In genomic region chr3:5153074-5153473, GRCh38 we compare ENCODE assay signal across 37 cellular contexts.
"Had no signal": no experiment of that assay in that cellular context is flagged by ENCODE, and none has a peak within 500 bp of the region (broad histone marks: within the 10 kb centered on the region; RNA-seq: fewer than 3 reads in every experiment).

No MANE protein-coding gene starts in this region.

- H3K9me3 Mint-ChIP-seq: activated CD4-positive, alpha-beta memory T cell treated with anti-CD3 and anti-CD28 coated beads, Interleukin-2, amount 10 ng/mL, durations not matched to agents 7 days and 5 days; activated naive CD4-positive, alpha-beta T cell treated with anti-CD3 and anti-CD28 coated beads, Interleukin-2, amount 50 U/mL, for 24 hours; activated T-cell treated with anti-CD3 and anti-CD28 coated beads, Interleukin-2, amount 50 U/mL, for 72 hours; activated T-helper 17 cell treated with anti-CD3 and anti-CD28 coated beads, Interleukin-2, amount 50 U/mL, for 72 hours; T-cell had no signal

- H3K27ac Mint-ChIP-seq: activated CD4-positive, alpha-beta memory T cell treated with anti-CD3 and anti-CD28 coated beads, Interleukin-2, amount 10 ng/mL, durations not matched to agents 7 days and 5 days; activated CD8-positive, alpha-beta memory T cell treated with anti-CD3 and anti-CD28 coated beads, Interleukin-2, amount 10 ng/mL, durations not matched to agents 7 days and 5 days; activated naive CD4-positive, alpha-beta T cell treated with anti-CD3 and anti-CD28 coated beads, Interleukin-2, amount 50 U/mL, for 24 hours; activated T-helper 17 cell treated with anti-CD3 and anti-CD28 coated beads, Interleukin-2, amount 50 U/mL, for 72 hours; T-cell had no signal

- H3K4me1 ChIP-seq: body of pancreas had no signal

- H3K4me3 Mint-ChIP-seq: activated CD4-positive, alpha-beta memory T cell treated with anti-CD3 and anti-CD28 coated beads, Interleukin-2, amount 10 ng/mL, durations not matched to agents 7 days and 5 days; activated CD8-positive, alpha-beta memory T cell treated with anti-CD3 and anti-CD28 coated beads, Interleukin-2, amount 10 ng/mL, durations not matched to agents 7 days and 5 days; activated naive CD4-positive, alpha-beta T cell treated with anti-CD3 and anti-CD28 coated beads, Interleukin-2, amount 50 U/mL, for 24 hours; activated naive CD8-positive, alpha-beta T cell treated with anti-CD3 and anti-CD28 coated beads, Interleukin-2, amount 10 ng/mL, durations not matched to agents 7 days and 5 days; activated T-cell treated with anti-CD3 and anti-CD28 coated beads, Interleukin-2, amount 50 U/mL, for 72 hours; activated T-helper 17 cell treated with anti-CD3 and anti-CD28 coated beads, Interleukin-2, amount 50 U/mL, for 72 hours; T-cell had no signal

- ATAC-seq: activated CD8-positive, alpha-beta memory T cell treated with anti-CD3 and anti-CD28 coated beads, Interleukin-2, amount 10 ng/mL, durations not matched to agents 7 days and 5 days; activated T-cell treated with anti-CD3 and anti-CD28 coated beads, Interleukin-2, amount 50 U/mL, for 72 hours; activated T-helper 17 cell treated with anti-CD3 and anti-CD28 coated beads, Interleukin-2, amount 50 U/mL, for 72 hours; body of pancreas; PC-3; Right ventricle myocardium inferior; SK-N-SH treated with all-trans-retinoic acid at 6 μM for 48 hours; T-cell had no signal

- H3K9me3 ChIP-seq: body of pancreas had no signal

- H3K4me3 ChIP-seq: body of pancreas had no signal

- H3K27ac ChIP-seq: body of pancreas, RWPE1, VCaP had no signal

- H3K27me3 Mint-ChIP-seq: activated CD4-positive, alpha-beta memory T cell treated with anti-CD3 and anti-CD28 coated beads, Interleukin-2, amount 10 ng/mL, durations not matched to agents 7 days and 5 days; activated CD8-positive, alpha-beta memory T cell treated with anti-CD3 and anti-CD28 coated beads, Interleukin-2, amount 10 ng/mL, durations not matched to agents 7 days and 5 days; activated naive CD4-positive, alpha-beta T cell treated with anti-CD3 and anti-CD28 coated beads, Interleukin-2, amount 50 U/mL, for 24 hours; activated naive CD8-positive, alpha-beta T cell treated with anti-CD3 and anti-CD28 coated beads, Interleukin-2, amount 10 ng/mL, durations not matched to agents 7 days and 5 days; activated T-helper 17 cell treated with anti-CD3 and anti-CD28 coated beads, Interleukin-2, amount 50 U/mL, for 72 hours; T-cell had no signal

- H3K27me3 ChIP-seq: body of pancreas had no signal

- DNase-seq: activated CD4-positive, alpha-beta memory T cell treated with anti-CD3 and anti-CD28 coated beads, Interleukin-2, amount 10 ng/mL, durations not matched to agents 7 days and 5 days; activated CD4-positive, alpha-beta T cell treated with anti-CD3 and anti-CD28 coated beads for 1 hour; activated CD4-positive, alpha-beta T cell treated with anti-CD3 and anti-CD28 coated beads for 48 hours; activated CD4-positive, CD25-positive, alpha-beta regulatory T cell; activated CD8-positive, alpha-beta memory T cell treated with anti-CD3 and anti-CD28 coated beads for 24 hours; activated CD8-positive, alpha-beta memory T cell treated with anti-CD3 and anti-CD28 coated beads, Interleukin-2, amount 10 ng/mL, durations not matched to agents 7 days and 5 days; activated effector memory CD4-positive, alpha-beta T cell treated with anti-CD3 and anti-CD28 coated beads, Interleukin-2, amount 50 U/mL, for 16 hours; activated naive CD4-positive, alpha-beta T cell treated with Interleukin-2 at 50 U/mL for 16 hours; activated naive CD8-positive, alpha-beta T cell treated with anti-CD3 and anti-CD28 coated beads, Interleukin-2, amount 10 ng/mL, durations not matched to agents 7 days and 5 days; activated T-cell treated with anti-CD3 and anti-CD28 coated beads, Interleukin-2, amount 50 U/mL, for 1 hour; activated T-cell treated with anti-CD3 and anti-CD28 coated beads, Interleukin-2, amount 50 U/mL, for 72 hours; body of pancreas; central memory CD4-positive, alpha-beta T cell; Kasumi-1; KG1; MM.1S; MV-4-11; NCI-H1092; NCI-H1436 treated with DMSO at 0.1 percent for 48 hours; NCI-H1694 treated with DMSO at 0.1 percent for 48 hours; NCI-H2029; NCI-H2171; NCI-H510A; NCI-H526; NCI-H748 treated with DMSO at 0.1 percent for 48 hours; NK-92 treated with Interleukin-12 subunit alpha and Interleukin-12 subunit beta, amount 100 ng/mL, for 24 hours; PC-3; SIG-M5; T-cell; T-helper 2 cell; T-helper 9 cell had no signal
